22 cellular contexts compared by ENCODE assay signal in genomic region chr3:51319271-51319670, GRCh38.
DNase-seq lines count a peak whose midpoint lies in the region; ATAC-seq and TF ChIP-seq lines count a peak whose summit lies in the region.
"Had no signal": no experiment of that assay in that cellular context is flagged by ENCODE, and none has a peak within 500 bp of the region (broad histone marks: within the 10 kb centered on the region; RNA-seq: fewer than 3 reads in every experiment).

No MANE protein-coding gene starts in this region.

- intact Hi-C loops in left colon (cut with DNase I, micrococcal nuclease), result no loop called here
- intact Hi-C loops in body of pancreas (cut with DNase I), result no loop called here

- peaks cover 8% of the 10 kb centered on the region for H3K27me3 ChIP-seq in foreskin keratinocyte
- H3K27me3 ChIP-seq in body of pancreas, result no peaks in the 10 kb centered on the region
- H3K27me3 ChIP-seq: BE2C had no signal

- WGBS in body of pancreas, 2 donors, result 80 to 89% methylated on average over 2 of the region's 2 CpGs

- H3K27ac ChIP-seq in foreskin keratinocyte (no peak overlapping the region), body of pancreas (no peak overlapping the region)

- H3K9me3 ChIP-seq in body of pancreas, result no peaks in the 10 kb centered on the region
- H3K9me3 ChIP-seq: BE2C had no signal

- no peak for ATAC-seq in foreskin keratinocyte
- ATAC-seq in left colon, result no peak
- no peak for ATAC-seq in body of pancreas
- no peak for ATAC-seq in GM18861 (IDR thresholded peaks at IDR 0.05; ENCODE audit: unreplicated experiment)

- H3K4me3 ChIP-seq in body of pancreas, result no peak overlapping the region

- TF ChIP-seq CTCF in foreskin keratinocyte (conservative IDR thresholded peaks at IDR 0.05) (no peak), body of pancreas (IDR thresholded peaks at IDR 0.05) (no peak)

- TF ChIP-seq POLR2A in body of pancreas (IDR thresholded peaks at IDR 0.05), result no peak

- no peaks in the 10 kb centered on the region for H3K36me3 ChIP-seq in body of pancreas (replicated peaks in 1 of 2; ENCODE audit: insufficient read depth in 1 of 2, low read depth in 2 of 2)
- H3K36me3 ChIP-seq: BE2C had no signal

- H3K4me1 ChIP-seq in foreskin keratinocyte (no peaks in the 10 kb centered on the region), body of pancreas (no peaks in the 10 kb centered on the region)
- H3K4me1 ChIP-seq: BE2C had no signal

- DNase-seq in ELR (ENCODE audit: low read depth) (peak; percentile 7), LHCN-M2 (ENCODE audit: low read depth) (peak; percentile 20), foreskin keratinocyte (peak; percentile 3 to 22), left colon (no peak), body of pancreas (no peak), NCI-H1092 treated with DMSO at 0.1 percent for 48 hours (lab: John Stamatoyannopoulos, UW) (no peak)
- DNase-seq: ACHN; BE2C; CD4-positive, CD25-positive, alpha-beta regulatory T cell; COR-L47; DMS 273 treated with DMSO at 0.1 percent for 48 hours; DND-41; GDM1; NCI-H1105 treated with DMSO at 0.1 percent for 48 hours; NCI-H1694; NCI-H2081 treated with DMSO at 0.1 percent for 48 hours; NCI-H510A; NCI-H774; OCI-M1; Right ventricle myocardium superior; SW 1271 had no signal

Comparison
In these comparisons a context has a peak if more than half of its experiments do, and no peak if none do; other contexts are left out.
1. DNase-seq: peak in ELR (single experiment), LHCN-M2 (single experiment) and foreskin keratinocyte (2 of 2); none in left colon (0 of 2), body of pancreas (0 of 4) and NCI-H1092 treated with DMSO at 0.1 percent for 48 hours (single experiment).